24 cellular contexts compared by ENCODE assay signal in the genomic region with DNA sequence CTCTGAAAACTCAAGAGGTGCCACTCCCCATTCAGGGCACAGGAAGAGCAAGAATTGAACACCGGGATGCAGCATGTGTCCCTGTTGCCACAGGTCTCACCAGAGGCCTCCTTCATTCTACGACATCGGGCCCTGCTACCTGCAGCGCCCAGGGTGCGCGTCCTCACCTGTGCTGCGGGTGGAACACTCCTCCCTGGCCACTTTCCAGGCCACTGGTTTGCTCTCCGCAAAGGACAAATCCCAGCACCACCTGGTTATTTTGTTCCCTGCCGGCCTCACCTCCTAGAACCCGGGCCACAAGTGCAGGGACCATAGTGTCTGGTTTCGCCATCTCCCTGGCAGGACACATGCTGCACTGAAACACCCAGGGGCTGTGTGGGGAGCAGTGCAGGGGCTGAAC.
"Had no signal": no experiment of that assay in that cellular context is flagged by ENCODE, and none has a peak within 500 bp of the region (broad histone marks: within the 10 kb centered on the region; RNA-seq: fewer than 3 reads in every experiment).

No MANE protein-coding gene starts in this region.

- ATAC-seq: activated naive CD8-positive, alpha-beta T cell treated with anti-CD3 and anti-CD28 coated beads, Interleukin-2, amount 50 U/mL, for 24 hours; activated T-helper 17 cell treated with anti-CD3 and anti-CD28 coated beads, Interleukin-2, amount 50 U/mL, for 72 hours; esophagus mucosa; gastrocnemius medialis; natural killer cell treated with Interleukin-12 subunit alpha and Interleukin-12 subunit beta and Interleukin-15 and Interleukin-18, amount 100 ng/mL, for 72 hours had no signal

- H3K27me3 Mint-ChIP-seq: activated B cell treated with CpG ODN at 0.5 μM for 24 hours; activated CD4-positive, alpha-beta memory T cell treated with anti-CD3 and anti-CD28 coated beads for 36 hours; activated naive CD8-positive, alpha-beta T cell treated with anti-CD3 and anti-CD28 coated beads, Interleukin-2, amount 50 U/mL, for 24 hours; activated T-helper 17 cell treated with anti-CD3 and anti-CD28 coated beads, Interleukin-2, amount 50 U/mL, for 72 hours had no signal

- H3K4me1 ChIP-seq: uterus had no signal

- H3K9me3 ChIP-seq: gastrocnemius medialis, tibial artery, uterus had no signal

- DNase-seq: activated B cell treated with CpG ODN at 0.5 μM for 24 hours; activated CD4-positive, alpha-beta memory T cell treated with anti-CD3 and anti-CD28 coated beads for 36 hours; activated CD4-positive, alpha-beta T cell treated with anti-CD3 and anti-CD28 coated beads for 4 hours; activated naive CD4-positive, alpha-beta T cell treated with Interleukin-2 at 50 U/mL for 16 hours; activated naive CD8-positive, alpha-beta T cell treated with anti-CD3 and anti-CD28 coated beads, Interleukin-2, amount 50 U/mL, for 24 hours; activated T-cell treated with anti-CD3 and anti-CD28 coated beads, Interleukin-2, amount 50 U/mL, for 1 hour; anterior cingulate cortex; cerebellar nuclear complex; effector CD4-positive, alpha-beta T cell; gastrocnemius medialis; head of caudate nucleus; nucleus accumbens; stimulated activated CD4-positive, alpha-beta T cell treated with anti-CD3 and anti-CD28 coated beads, Interleukin-12 subunit alpha, Interleukin-12 subunit beta, amount 100 ng/mL, for 4 hours; stimulated activated CD4-positive, alpha-beta T cell treated with anti-CD3 and anti-CD28 coated beads, Interleukin-1b, Interleukin-23, amount 100 ng/mL, for 48 hours; stimulated activated CD8-positive, alpha-beta memory T cell treated with anti-CD3 and anti-CD28 coated beads, Interleukin-4, amount 100 ng/mL, for 48 hours; stimulated activated naive CD4-positive, alpha-beta T cell treated with Interleukin-2 at 50 U/mL for 16 hours; T-helper 9 cell; tibial artery; uterus had no signal

- H3K4me3 ChIP-seq: gastrocnemius medialis, lung, tibial artery, uterus had no signal

- H3K36me3 Mint-ChIP-seq: natural killer cell treated with Interleukin-12 subunit alpha and Interleukin-12 subunit beta and Interleukin-15 and Interleukin-18, amount 100 ng/mL, for 72 hours had no signal

- H3K36me3 ChIP-seq: uterus had no signal

- H3K27ac ChIP-seq: gastrocnemius medialis had no signal

- H3K9me3 Mint-ChIP-seq: activated B cell treated with CpG ODN at 0.5 μM for 24 hours; activated CD4-positive, alpha-beta memory T cell treated with anti-CD3 and anti-CD28 coated beads for 36 hours; activated naive CD8-positive, alpha-beta T cell treated with anti-CD3 and anti-CD28 coated beads, Interleukin-2, amount 50 U/mL, for 24 hours; activated T-helper 17 cell treated with anti-CD3 and anti-CD28 coated beads, Interleukin-2, amount 50 U/mL, for 72 hours; natural killer cell treated with Interleukin-12 subunit alpha and Interleukin-12 subunit beta and Interleukin-15 and Interleukin-18, amount 100 ng/mL, for 72 hours had no signal

- H3K4me3 Mint-ChIP-seq: activated B cell treated with CpG ODN at 0.5 μM for 24 hours; activated CD4-positive, alpha-beta memory T cell treated with anti-CD3 and anti-CD28 coated beads for 36 hours; activated naive CD8-positive, alpha-beta T cell treated with anti-CD3 and anti-CD28 coated beads, Interleukin-2, amount 50 U/mL, for 24 hours; activated T-helper 17 cell treated with anti-CD3 and anti-CD28 coated beads, Interleukin-2, amount 50 U/mL, for 72 hours; mesothelial cell of epicardium; natural killer cell treated with Interleukin-12 subunit alpha and Interleukin-12 subunit beta and Interleukin-15 and Interleukin-18, amount 100 ng/mL, for 72 hours had no signal

- H3K27me3 ChIP-seq: gastrocnemius medialis, tibial artery, uterus had no signal

- H3K27ac Mint-ChIP-seq: activated B cell treated with CpG ODN at 0.5 μM for 24 hours; activated CD4-positive, alpha-beta memory T cell treated with anti-CD3 and anti-CD28 coated beads for 36 hours; activated naive CD8-positive, alpha-beta T cell treated with anti-CD3 and anti-CD28 coated beads, Interleukin-2, amount 50 U/mL, for 24 hours; activated T-helper 17 cell treated with anti-CD3 and anti-CD28 coated beads, Interleukin-2, amount 50 U/mL, for 72 hours had no signal
